In genomic region chr14:100250732-100251465, GRCh38 we compare ENCODE assay signal across 26 cellular contexts. TPM values are rescaled to one million over a fixed set of nuclear protein-coding genes. Genes with fewer than 3 reads are reported as not detected.
DNase-seq lines count a peak whose midpoint lies in the region; TF ChIP-seq lines count a peak whose summit lies in the region.
"Had no signal": no experiment of that assay in that cellular context is flagged by ENCODE, and none has a peak within 500 bp of the region (broad histone marks: within the 10 kb centered on the region; RNA-seq: fewer than 3 reads in every experiment).

No MANE protein-coding gene starts in this region.

- H3K36me3 Mint-ChIP-seq in activated naive CD4-positive, alpha-beta T cell treated with anti-CD3 and anti-CD28 coated beads, Interleukin-2, amount 50 U/mL, for 24 hours: peaks cover 4% of the 10 kb centered on the region
- H3K36me3 Mint-ChIP-seq in activated naive CD4-positive, alpha-beta T cell treated with anti-CD3 and anti-CD28 coated beads for 36 hours (ENCODE audit: low read depth): peaks cover 17% of the 10 kb centered on the region
- H3K36me3 Mint-ChIP-seq in activated naive CD8-positive, alpha-beta T cell treated with anti-CD3 and anti-CD28 coated beads for 36 hours: peaks cover 32% of the 10 kb centered on the region
- H3K36me3 Mint-ChIP-seq in neural progenitor cell: peaks cover 6% of the 10 kb centered on the region

- H3K36me3 ChIP-seq in liver (ENCODE audit: control insufficient read depth in 4 of 4, insufficient read depth in 3 of 4, low read depth in 1 of 4, low read length in 3 of 4): no peaks in the 10 kb centered on the region
- no peaks in the 10 kb centered on the region for H3K36me3 ChIP-seq in neural progenitor cell
- H3K36me3 ChIP-seq: Peyer's patch had no signal

- CTCF ChIA-PET in activated naive CD4-positive, alpha-beta T cell treated with anti-CD3 and anti-CD28 coated beads for 36 hours (lab: Charles Lee): no interaction called here

- H3K9ac ChIP-seq in liver (ENCODE audit: low read depth in 1 of 2, low read length in 2 of 2) (no peak overlapping the region), neural progenitor cell (no peak overlapping the region)

- H3K4me1 ChIP-seq in liver (ENCODE audit: control insufficient read depth in 4 of 4, insufficient read depth in 4 of 4, low read length in 3 of 4) (peaks cover 12 to 42% (median 25%) of the 10 kb centered on the region in 4 donors), neural progenitor cell (no peaks in the 10 kb centered on the region)
- H3K4me1 ChIP-seq: SJCRH30 had no signal

- H3K27me3 Mint-ChIP-seq in activated naive CD4-positive, alpha-beta T cell treated with anti-CD3 and anti-CD28 coated beads, Interleukin-2, amount 50 U/mL, for 24 hours: no peaks in the 10 kb centered on the region
- H3K27me3 Mint-ChIP-seq in activated naive CD4-positive, alpha-beta T cell treated with anti-CD3 and anti-CD28 coated beads for 36 hours (ENCODE audit: low read depth): no peaks in the 10 kb centered on the region
- no peaks in the 10 kb centered on the region for H3K27me3 Mint-ChIP-seq in activated naive CD8-positive, alpha-beta T cell treated with anti-CD3 and anti-CD28 coated beads for 36 hours
- peaks cover 2% of the 10 kb centered on the region for H3K27me3 Mint-ChIP-seq in neural progenitor cell (ENCODE audit: insufficient read depth, low read depth)
- H3K27me3 Mint-ChIP-seq: activated CD4-positive, alpha-beta T cell treated with anti-CD3 and anti-CD28 coated beads, Interleukin-2, amount 10 ng/mL, durations not matched to agents 24 days and 14 days; IgD-negative memory B cell; stimulated activated naive B cell treated with anti-CD40 and anti-IgM and Interleukin-4, amounts not matched to agents 10 μg/mL and 1 μg/mL and 100 μg/mL, for 72 hours had no signal

- H3K4me1 Mint-ChIP-seq in activated naive CD4-positive, alpha-beta T cell treated with anti-CD3 and anti-CD28 coated beads, Interleukin-2, amount 50 U/mL, for 24 hours: peaks cover 80% of the 10 kb centered on the region
- H3K4me1 Mint-ChIP-seq in activated naive CD4-positive, alpha-beta T cell treated with anti-CD3 and anti-CD28 coated beads for 36 hours (ENCODE audit: low read depth): peaks cover 73% of the 10 kb centered on the region
- H3K4me1 Mint-ChIP-seq in activated naive CD8-positive, alpha-beta T cell treated with anti-CD3 and anti-CD28 coated beads for 36 hours: peaks cover 68% of the 10 kb centered on the region
- H3K4me1 Mint-ChIP-seq in neural progenitor cell: peaks cover 25% of the 10 kb centered on the region

- no peak overlapping the region for H2AFZ ChIP-seq in neural progenitor cell (replicated peaks)

- H3K9me3 ChIP-seq in liver (ENCODE audit: control insufficient read depth in 4 of 4, low read length in 3 of 4): no peaks in the 10 kb centered on the region
- H3K9me3 ChIP-seq in neural progenitor cell (ENCODE audit: low read depth): no peaks in the 10 kb centered on the region
- H3K9me3 ChIP-seq: A549, BE2C, HAP-1, MG63, Peyer's patch, SJCRH30 had no signal

- H4K20me1 ChIP-seq in neural progenitor cell (ENCODE audit: low read depth): peaks cover 100% of the 10 kb centered on the region

- WGBS in liver: 66% methylated on average over 2 of the region's 2 CpGs

- intact Hi-C loops in activated naive CD4-positive, alpha-beta T cell treated with anti-CD3 and anti-CD28 coated beads for 36 hours (cut with micrococcal nuclease): no loop called here

- peaks cover 8% of the 10 kb centered on the region for H3F3A ChIP-seq in neural progenitor cell (ENCODE audit: low read depth)

- H3K27me3 ChIP-seq in liver (ENCODE audit: control insufficient read depth in 4 of 4, insufficient read depth in 4 of 4, low read length in 3 of 4): no peaks in the 10 kb centered on the region
- no peaks in the 10 kb centered on the region for H3K27me3 ChIP-seq in neural progenitor cell
- H3K27me3 ChIP-seq: BE2C, MG63, Peyer's patch, SJCRH30 had no signal

- no peak overlapping the region for H3K4me2 ChIP-seq in neural progenitor cell
- H3K4me2 ChIP-seq: A549 had no signal

- no peak overlapping the region for H3K27ac ChIP-seq in liver (ENCODE audit: low read depth in 1 of 2, low read length in 2 of 2)
- H3K27ac ChIP-seq in neural progenitor cell: no peak overlapping the region
- H3K27ac ChIP-seq: A549, Peyer's patch, SJCRH30 had no signal

- H3K9me3 Mint-ChIP-seq in activated naive CD4-positive, alpha-beta T cell treated with anti-CD3 and anti-CD28 coated beads, Interleukin-2, amount 50 U/mL, for 24 hours: no peaks in the 10 kb centered on the region
- no peaks in the 10 kb centered on the region for H3K9me3 Mint-ChIP-seq in activated naive CD4-positive, alpha-beta T cell treated with anti-CD3 and anti-CD28 coated beads for 36 hours
- no peaks in the 10 kb centered on the region for H3K9me3 Mint-ChIP-seq in activated naive CD8-positive, alpha-beta T cell treated with anti-CD3 and anti-CD28 coated beads for 36 hours
- H3K9me3 Mint-ChIP-seq in neural progenitor cell: peaks cover 1% of the 10 kb centered on the region
- H3K9me3 Mint-ChIP-seq: activated CD4-positive, alpha-beta T cell treated with anti-CD3 and anti-CD28 coated beads, Interleukin-2, amount 10 ng/mL, durations not matched to agents 24 days and 14 days; IgD-negative memory B cell; stimulated activated naive B cell treated with anti-CD40 and anti-IgM and Interleukin-4, amounts not matched to agents 10 μg/mL and 1 μg/mL and 100 μg/mL, for 72 hours had no signal

- peak overlapping the region; percentile 5 for H3K27ac Mint-ChIP-seq in activated naive CD4-positive, alpha-beta T cell treated with anti-CD3 and anti-CD28 coated beads, Interleukin-2, amount 50 U/mL, for 24 hours
- H3K27ac Mint-ChIP-seq in activated naive CD4-positive, alpha-beta T cell treated with anti-CD3 and anti-CD28 coated beads for 36 hours: no peak overlapping the region
- H3K27ac Mint-ChIP-seq in activated naive CD8-positive, alpha-beta T cell treated with anti-CD3 and anti-CD28 coated beads for 36 hours: peak overlapping the region; percentile 38
- no peak overlapping the region for H3K27ac Mint-ChIP-seq in neural progenitor cell

- no peak for DNase-seq in activated naive CD4-positive, alpha-beta T cell treated with anti-CD3 and anti-CD28 coated beads for 36 hours
- no peak for DNase-seq in activated naive CD8-positive, alpha-beta T cell treated with anti-CD3 and anti-CD28 coated beads for 36 hours
- no peak for DNase-seq in NCI-H2171 treated with DMSO at 0.1 percent for 48 hours (lab: John Stamatoyannopoulos, UW)
- no peak for DNase-seq in RKO (ENCODE audit: low spot score)
- DNase-seq in ureter (ENCODE audit: low spot score): no peak
- no peak for DNase-seq in neural progenitor cell (ENCODE audit: low spot score)
- DNase-seq: activated CD4-positive, alpha-beta T cell treated with anti-CD3 and anti-CD28 coated beads, Interleukin-2, amount 10 ng/mL, durations not matched to agents 24 days and 14 days; activated effector memory CD4-positive, alpha-beta T cell treated with anti-CD3 and anti-CD28 coated beads, Interleukin-2, amount 50 U/mL, for 16 hours; amniotic stem cell; BE2C; EL; left cardiac atrium; MG63; NCI-H1417 treated with DMSO at 0.1 percent for 48 hours; NCI-H510A treated with DMSO at 0.1 percent for 48 hours; NK-92 treated with Interleukin-12 subunit alpha and Interleukin-12 subunit beta, amount 100 ng/mL, for 24 hours; Peyer's patch; SJCRH30; stimulated activated CD4-positive, alpha-beta T cell treated with anti-CD3 and anti-CD28 coated beads, Interleukin-2, amount 100 ng/mL, for 24 hours; stimulated activated naive B cell treated with anti-CD40 and anti-IgM and Interleukin-4, amounts not matched to agents 10 μg/mL and 1 μg/mL and 100 μg/mL, for 72 hours; T-helper 1 cell had no signal

- no peak overlapping the region for H3K4me3 Mint-ChIP-seq in activated naive CD4-positive, alpha-beta T cell treated with anti-CD3 and anti-CD28 coated beads, Interleukin-2, amount 50 U/mL, for 24 hours
- no peak overlapping the region for H3K4me3 Mint-ChIP-seq in activated naive CD4-positive, alpha-beta T cell treated with anti-CD3 and anti-CD28 coated beads for 36 hours
- H3K4me3 Mint-ChIP-seq in activated naive CD8-positive, alpha-beta T cell treated with anti-CD3 and anti-CD28 coated beads for 36 hours: no peak overlapping the region
- no peak overlapping the region for H3K4me3 Mint-ChIP-seq in neural progenitor cell
- H3K4me3 Mint-ChIP-seq: activated CD4-positive, alpha-beta T cell treated with anti-CD3 and anti-CD28 coated beads, Interleukin-2, amount 10 ng/mL, durations not matched to agents 24 days and 14 days had no signal

- peaks cover 100% of the 10 kb centered on the region for H3K79me2 ChIP-seq in neural progenitor cell (ENCODE audit: low read depth)

- TF ChIP-seq CTCF in liver (IDR thresholded peaks at IDR 0.05; ENCODE audit: low read depth, low read length, missing input control) (no peak), neural progenitor cell (IDR thresholded peaks at IDR 0.05) (no peak)

- H3K4me3 ChIP-seq in liver (ENCODE audit: low read depth in 1 of 3, low read length in 3 of 3) (no peak overlapping the region), neural progenitor cell (no peak overlapping the region)
- H3K4me3 ChIP-seq: A549, HAP-1, MG63, Peyer's patch, SJCRH30 had no signal

- no peak for TF ChIP-seq RAD21 in liver (IDR thresholded peaks at IDR 0.05)

TF ChIP-seq in liver, 16 proteins besides CTCF, POLR2A, EP300 and RAD21 (continues in another document):
- peak; percentile 17 to 32 for TF ChIP-seq RXRA (IDR thresholded peaks at IDR 0.05)

RNA-seq across cellular contexts. Expression of gene YY1, which starts 12.0 kb away (rescaled TPM):
- 10 to 100 TPM; 82.4 to 85.0 TPM for total RNA-seq in activated naive CD4-positive, alpha-beta T cell treated with anti-CD3 and anti-CD28 coated beads for 36 hours
- total RNA-seq in activated naive CD8-positive, alpha-beta T cell treated with anti-CD3 and anti-CD28 coated beads for 36 hours: 100 to 1,000 TPM; 109 to 119 TPM
- total RNA-seq in liver (10 to 100 TPM; 30.0 to 37.4 TPM), ureter (79.4 TPM), neural progenitor cell (ENCODE audit: low replicate concordance) (54.8 and 58.9 TPM in 2 replicates)
- polyA plus RNA-seq in liver: 10 to 100 TPM; 15.8 to 27.5 TPM

RNA-seq across cellular contexts. Expression of gene SLC25A29, which starts 55.3 kb away (rescaled TPM):
- total RNA-seq in activated naive CD4-positive, alpha-beta T cell treated with anti-CD3 and anti-CD28 coated beads for 36 hours: 1 to 10 TPM; 8.9 to 9.8 TPM
- 1 to 10 TPM; 5.5 to 6.5 TPM for total RNA-seq in activated naive CD8-positive, alpha-beta T cell treated with anti-CD3 and anti-CD28 coated beads for 36 hours
- 10 to 100 TPM in 1 of 2 donors, 1 to 10 TPM in 1; 4.4 to 13.9 TPM for total RNA-seq in liver
- 10 to 100 TPM in 1 of 2 donors, 1 to 10 TPM in 1; 2.4 to 13.4 TPM for polyA plus RNA-seq in liver
- total RNA-seq in ureter: 58.4 TPM
- 103 and 330 TPM in 2 replicates for total RNA-seq in neural progenitor cell (ENCODE audit: low replicate concordance)

Comparison
In these comparisons a context has a peak if more than half of its experiments do, and no peak if none do; other contexts are left out.
1. H3K27ac Mint-ChIP-seq: peak in activated naive CD4-positive, alpha-beta T cell treated with anti-CD3 and anti-CD28 coated beads, Interleukin-2, amount 50 U/mL, for 24 hours (single experiment) and activated naive CD8-positive, alpha-beta T cell treated with anti-CD3 and anti-CD28 coated beads for 36 hours (single experiment); none in activated naive CD4-positive, alpha-beta T cell treated with anti-CD3 and anti-CD28 coated beads for 36 hours (single experiment) and neural progenitor cell (single experiment).